In the genomic region with DNA sequence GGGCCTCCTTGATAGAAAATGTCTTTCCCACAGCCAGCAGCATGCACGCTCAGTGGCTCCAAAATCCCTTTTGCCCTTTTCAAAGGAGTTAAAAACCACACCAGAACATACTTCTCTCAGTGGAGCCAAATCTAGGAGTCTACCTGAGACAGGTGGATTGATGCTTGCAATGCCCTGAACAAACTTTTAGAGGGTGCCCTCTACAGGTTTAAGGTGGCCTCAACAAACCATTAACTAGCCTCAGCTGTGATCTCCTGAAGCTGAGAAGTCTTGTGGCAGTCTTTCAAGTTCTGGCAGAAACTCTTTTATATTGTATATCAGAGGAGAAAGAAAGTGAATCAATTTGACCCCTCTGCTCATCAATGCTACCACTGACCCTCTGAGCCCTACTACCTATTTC, we compare ENCODE assay signal across 11 cellular contexts.
DNase-seq lines count a peak whose midpoint lies in the region; ATAC-seq and TF ChIP-seq lines count a peak whose summit lies in the region.
"Had no signal": no experiment of that assay in that cellular context is flagged by ENCODE, and none has a peak within 500 bp of the region (broad histone marks: within the 10 kb centered on the region; RNA-seq: fewer than 3 reads in every experiment).

No MANE protein-coding gene starts in this region.

- POLR2A ChIA-PET in AG04450 (lab: Yijun Ruan, JAX): no interaction called here

- H3K27ac ChIP-seq in AG04450 (ENCODE audit: low read depth, low read length) (no peak overlapping the region), esophagus squamous epithelium (no peak overlapping the region), sigmoid colon (no peak overlapping the region)
- H3K27ac ChIP-seq: transverse colon had no signal

- H3K27me3 ChIP-seq in AG04450 (ENCODE audit: control insufficient read depth, insufficient read depth, low read length) (no peaks in the 10 kb centered on the region), esophagus squamous epithelium (no peaks in the 10 kb centered on the region), sigmoid colon (no peaks in the 10 kb centered on the region)
- H3K27me3 ChIP-seq: transverse colon had no signal

- no peaks in the 10 kb centered on the region for H3K27me3 Mint-ChIP-seq in activated T-helper 17 cell treated with anti-CD3 and anti-CD28 coated beads, Interleukin-2, amount 50 U/mL, for 72 hours
- H3K27me3 Mint-ChIP-seq: activated B cell treated with CpG ODN at 0.5 μM for 24 hours had no signal

- TF ChIP-seq EP300 in sigmoid colon (IDR thresholded peaks at IDR 0.05): no peak

- no peaks in the 10 kb centered on the region for H3K9me3 ChIP-seq in AG04450 (ENCODE audit: control insufficient read depth, insufficient read depth, low read length)
- no peaks in the 10 kb centered on the region for H3K9me3 ChIP-seq in esophagus squamous epithelium
- no peaks in the 10 kb centered on the region for H3K9me3 ChIP-seq in sigmoid colon
- H3K9me3 ChIP-seq: transverse colon had no signal

- TF ChIP-seq POLR2A in esophagus squamous epithelium (IDR thresholded peaks at IDR 0.05): no peak
- no peak for TF ChIP-seq POLR2A in sigmoid colon (IDR thresholded peaks at IDR 0.05)

- H3K36me3 ChIP-seq in esophagus squamous epithelium (no peaks in the 10 kb centered on the region), sigmoid colon (no peaks in the 10 kb centered on the region)
- H3K36me3 ChIP-seq: transverse colon had no signal

- H3K4me1 Mint-ChIP-seq in activated T-helper 17 cell treated with anti-CD3 and anti-CD28 coated beads, Interleukin-2, amount 50 U/mL, for 72 hours: no peaks in the 10 kb centered on the region

- peaks cover 0 to 4% (median 0%) of the 10 kb centered on the region in 3 donors for H3K4me1 ChIP-seq in esophagus squamous epithelium
- peaks cover 0 to 11% (median 0%) of the 10 kb centered on the region in 4 donors for H3K4me1 ChIP-seq in sigmoid colon
- H3K4me1 ChIP-seq: transverse colon had no signal

- no peak overlapping the region for H3K4me3 Mint-ChIP-seq in activated T-helper 17 cell treated with anti-CD3 and anti-CD28 coated beads, Interleukin-2, amount 50 U/mL, for 72 hours
- H3K4me3 Mint-ChIP-seq: activated B cell treated with CpG ODN at 0.5 μM for 24 hours had no signal

- CTCF ChIA-PET in AG04450 (lab: Charles Lee): no interaction called here

- no peak for ATAC-seq in activated T-helper 17 cell treated with anti-CD3 and anti-CD28 coated beads, Interleukin-2, amount 50 U/mL, for 72 hours (replicated peaks)

- no peaks in the 10 kb centered on the region for H3K9me3 Mint-ChIP-seq in activated T-helper 17 cell treated with anti-CD3 and anti-CD28 coated beads, Interleukin-2, amount 50 U/mL, for 72 hours
- H3K9me3 Mint-ChIP-seq: activated B cell treated with CpG ODN at 0.5 μM for 24 hours had no signal

- DNase-seq in AG04450 (ENCODE audit: low read depth, low spot score) (no peak), GM10266 (ENCODE audit: extremely low spot score) (no peak), NCI-H748 (lab: John Stamatoyannopoulos, UW; ENCODE audit: unreplicated experiment) (peak; percentile 22), esophagus squamous epithelium (lab: John Stamatoyannopoulos, UW) (no peak), C1 segment of cervical spinal cord (lab: John Stamatoyannopoulos, UW) (no peak), A172 (ENCODE audit: low spot score) (no peak), sigmoid colon (no peak)
- DNase-seq: activated B cell treated with CpG ODN at 0.5 μM for 24 hours; activated naive CD4-positive, alpha-beta T cell treated with Interleukin-2 at 50 U/mL for 16 hours; transverse colon had no signal

- TF ChIP-seq CTCF in AG04450 (IDR thresholded peaks at IDR 0.05; ENCODE audit: low read depth, low read length) (peak; percentile 8; the same call in 1 of the 2 replicates), GM10266 (IDR thresholded peaks at IDR 0.05; ENCODE audit: control insufficient read depth, insufficient read depth, low read depth, missing control alignments) (peak; percentile 36), esophagus squamous epithelium (IDR thresholded peaks at IDR 0.05) (peak in 4 of 6 experiments; percentile 8 to 41 (median 14)), sigmoid colon (IDR thresholded peaks at IDR 0.05) (no peak)

- H3K27ac Mint-ChIP-seq in activated T-helper 17 cell treated with anti-CD3 and anti-CD28 coated beads, Interleukin-2, amount 50 U/mL, for 72 hours: no peak overlapping the region
- H3K27ac Mint-ChIP-seq: activated B cell treated with CpG ODN at 0.5 μM for 24 hours had no signal

- peaks cover 6% of the 10 kb centered on the region for H3K36me3 Mint-ChIP-seq in activated T-helper 17 cell treated with anti-CD3 and anti-CD28 coated beads, Interleukin-2, amount 50 U/mL, for 72 hours (ENCODE audit: low read depth)

- H3K4me3 ChIP-seq in AG04450 (ENCODE audit: low read depth, low read length) (no peak overlapping the region), esophagus squamous epithelium (no peak overlapping the region), sigmoid colon (no peak overlapping the region)
- H3K4me3 ChIP-seq: transverse colon had no signal

- 91 to 100% methylated on average over 1 of the region's 1 CpG for WGBS in esophagus squamous epithelium, 2 donors
- WGBS in sigmoid colon, 2 donors: 93 to 95% methylated on average over 1 of the region's 1 CpG

- intact Hi-C loops in esophagus squamous epithelium (cut with DNase I): no loop called here
- intact Hi-C loops in sigmoid colon (cut with DNase I): no loop called here

Comparison
In these comparisons a context has a peak if more than half of its experiments do, and no peak if none do; other contexts are left out.
1. CTCF ChIP-seq: peak in AG04450 (single experiment), GM10266 (single experiment) and esophagus squamous epithelium (4 of 6); none in sigmoid colon (0 of 4).